ENCODE assay signal across 24 cellular contexts in the genomic region with DNA sequence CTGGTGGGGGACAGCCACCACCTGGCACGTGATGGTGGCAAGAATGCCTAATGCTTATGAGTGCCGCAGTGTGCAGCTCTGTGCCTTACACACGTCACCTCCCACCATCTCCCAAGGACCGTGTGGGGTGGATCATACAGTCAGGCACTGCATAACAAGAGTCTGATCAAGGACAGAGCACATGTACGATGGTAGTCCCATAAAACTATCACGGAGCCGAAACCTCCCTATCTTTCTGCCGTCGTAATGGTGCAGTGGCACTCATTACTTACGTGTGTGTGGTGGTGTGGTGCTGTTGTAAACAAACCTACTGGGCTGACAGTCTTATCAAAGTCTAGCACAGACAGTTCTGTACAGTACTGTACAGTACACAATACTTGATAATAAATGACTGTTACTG.
"Had no signal": no experiment of that assay in that cellular context is flagged by ENCODE, and none has a peak within 500 bp of the region (broad histone marks: within the 10 kb centered on the region; RNA-seq: fewer than 3 reads in every experiment).

No MANE protein-coding gene starts in this region.

- H3K4me3 ChIP-seq: esophagus muscularis mucosa, lung, mucosa of descending colon, uterus had no signal

- H3K9me3 ChIP-seq: esophagus muscularis mucosa, mucosa of descending colon, neutrophil, uterus had no signal

- H3K27ac ChIP-seq: foreskin keratinocyte, neutrophil, uterus had no signal

- H3K4me1 ChIP-seq: foreskin keratinocyte had no signal

- ATAC-seq: activated naive CD8-positive, alpha-beta T cell treated with anti-CD3 and anti-CD28 coated beads, Interleukin-2, amount 50 U/mL, for 24 hours; foreskin keratinocyte; left lobe of liver; mucosa of descending colon; WTC11 had no signal

- FAIRE-seq: bronchial epithelial cell had no signal

- DNase-seq: activated CD4-positive, alpha-beta memory T cell treated with anti-CD3 and anti-CD28 coated beads, Interleukin-2, amount 10 ng/mL, durations not matched to agents 7 days and 5 days; activated CD4-positive, alpha-beta T cell treated with anti-CD3 and anti-CD28 coated beads for 1 hour; activated CD4-positive, alpha-beta T cell treated with anti-CD3 and anti-CD28 coated beads, Interleukin-2, amount 10 ng/mL, durations not matched to agents 7 days and 5 days; activated CD8-positive, alpha-beta memory T cell treated with anti-CD3 and anti-CD28 coated beads, Interleukin-2, amount 50 U/mL, for 48 hours; activated gamma-delta T cell; activated naive CD8-positive, alpha-beta T cell treated with anti-CD3 and anti-CD28 coated beads, Interleukin-2, amount 50 U/mL, for 24 hours; activated T-cell treated with anti-CD3 and anti-CD28 coated beads, Interleukin-2, amount 50 U/mL, for 24 hours; dermis blood vessel endothelial cell; effector CD4-positive, alpha-beta T cell; foreskin keratinocyte; kidney glomerular epithelial cell; mucosa of descending colon; stimulated activated CD4-positive, alpha-beta T cell treated with anti-CD3 and anti-CD28 coated beads, Interleukin-15, amount 100 ng/mL, for 24 hours; stimulated activated CD4-positive, alpha-beta T cell treated with anti-CD3 and anti-CD28 coated beads, Interleukin-2, amount 100 ng/mL, for 24 hours; stimulated activated naive CD4-positive, alpha-beta T cell; T1000; trophoblast cell; uterus had no signal

- H3K27me3 ChIP-seq: esophagus muscularis mucosa, neutrophil, uterus had no signal

- H3K36me3 ChIP-seq: esophagus muscularis mucosa, neutrophil, uterus had no signal
